In the genomic region with DNA sequence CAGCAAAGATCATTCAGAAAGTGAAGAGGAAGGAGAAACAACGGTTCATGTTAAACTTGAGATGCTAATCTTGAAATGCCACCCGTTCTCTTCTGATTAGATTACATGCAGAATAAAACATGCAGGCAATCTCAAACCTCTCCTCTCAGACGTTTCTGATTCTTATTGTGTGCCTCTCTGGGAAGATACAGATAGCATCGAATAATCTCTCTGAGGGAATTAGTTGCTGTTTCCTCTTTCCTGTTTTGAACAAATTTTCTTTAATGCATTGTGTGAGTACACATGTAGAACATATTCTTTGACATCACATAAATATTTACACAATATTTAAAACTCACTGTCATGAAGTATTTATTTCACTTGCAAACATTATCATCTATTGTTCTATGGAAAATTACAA, we compare ENCODE assay signal across 20 cellular contexts.
A peak's percentile ranks its signal among the peaks of the same experiment; 100 is the strongest.
DNase-seq lines count a peak whose midpoint lies in the region; ATAC-seq, FAIRE-seq and TF ChIP-seq lines count a peak whose summit lies in the region.
"Had no signal": no experiment of that assay in that cellular context is flagged by ENCODE, and none has a peak within 500 bp of the region (broad histone marks: within the 10 kb centered on the region; RNA-seq: fewer than 3 reads in every experiment).

No MANE protein-coding gene starts in this region.

- no peak overlapping the region for H3K9ac ChIP-seq in Karpas-422 (ENCODE audit: low read length)
- H3K9ac ChIP-seq in astrocyte (ENCODE audit: low read length), result no peak overlapping the region

- peaks cover 1% of the 10 kb centered on the region for H3K36me3 Mint-ChIP-seq in astrocyte (ENCODE audit: low read depth, unreplicated experiment)
- H3K36me3 Mint-ChIP-seq: activated naive CD8-positive, alpha-beta T cell treated with anti-CD3 and anti-CD28 coated beads for 36 hours had no signal

- H3K27me3 ChIP-seq in ACC112 (ENCODE audit: insufficient read depth, low read length) (no peaks in the 10 kb centered on the region), Karpas-422 (ENCODE audit: low read length) (no peaks in the 10 kb centered on the region), astrocyte (ENCODE audit: insufficient read depth, low read length) (no peaks in the 10 kb centered on the region), lower lobe of right lung (ENCODE audit: low read depth) (no peaks in the 10 kb centered on the region)
- H3K27me3 ChIP-seq: ascending aorta, heart right ventricle had no signal

- H2AFZ ChIP-seq in ACC112 (ENCODE audit: low read length, unreplicated experiment) (peak overlapping the region; percentile 34), Karpas-422 (ENCODE audit: low read length) (no peak overlapping the region), astrocyte (ENCODE audit: low read depth, low read length) (no peak overlapping the region)

- peak overlapping the region; percentile 71 for H3K27ac ChIP-seq in ACC112 (ENCODE audit: low read depth, low read length)
- H3K27ac ChIP-seq in Karpas-422 (ENCODE audit: low read length), result peak overlapping the region; percentile 18; the same call in 1 of the 2 replicates
- H3K27ac ChIP-seq in astrocyte (ENCODE audit: low read depth, low read length), result no peak overlapping the region
- peak overlapping the region; percentile 65 for H3K27ac ChIP-seq in lower lobe of right lung
- H3K27ac ChIP-seq: ascending aorta had no signal

- H3K9me3 Mint-ChIP-seq in astrocyte (ENCODE audit: unreplicated experiment), result no peaks in the 10 kb centered on the region
- H3K9me3 Mint-ChIP-seq: activated naive CD8-positive, alpha-beta T cell treated with anti-CD3 and anti-CD28 coated beads for 36 hours had no signal

- ATAC-seq in lower lobe of right lung, result no peak
- ATAC-seq in HG02870 (IDR thresholded peaks at IDR 0.05; ENCODE audit: unreplicated experiment), result no peak
- ATAC-seq: GM12878 had no signal

- DNase-seq in Karpas-422 (no peak), astrocyte (ENCODE audit: low read depth) (no peak), lower lobe of right lung (no peak), LoVo (ENCODE audit: low spot score) (no peak), DMS79 treated with DMSO at 0.1 percent for 48 hours (lab: John Stamatoyannopoulos, UW) (no peak), HTR-8/SVneo (ENCODE audit: insufficient read length, low spot score) (no peak)
- DNase-seq: activated CD4-positive, CD25-positive, alpha-beta regulatory T cell; activated naive CD8-positive, alpha-beta T cell treated with anti-CD3 and anti-CD28 coated beads for 36 hours; central memory CD4-positive, alpha-beta T cell; KG1; mesendoderm; MV-4-11; NCI-H187 treated with DMSO at 0.1 percent for 48 hours; T-helper 9 cell; trophoblast cell had no signal

- H3K9me3 ChIP-seq in Karpas-422 (ENCODE audit: low read length) (no peaks in the 10 kb centered on the region), astrocyte (ENCODE audit: insufficient read depth, low read depth, low read length) (no peaks in the 10 kb centered on the region), lower lobe of right lung (no peaks in the 10 kb centered on the region)
- H3K9me3 ChIP-seq: ascending aorta, heart right ventricle had no signal

- peaks cover 10% of the 10 kb centered on the region for H3K4me1 Mint-ChIP-seq in astrocyte (ENCODE audit: low read depth, unreplicated experiment)

- H3K27me3 Mint-ChIP-seq in astrocyte (ENCODE audit: low read depth, unreplicated experiment), result peaks cover 5% of the 10 kb centered on the region
- H3K27me3 Mint-ChIP-seq: activated naive CD8-positive, alpha-beta T cell treated with anti-CD3 and anti-CD28 coated beads for 36 hours had no signal

- no peaks in the 10 kb centered on the region for H3K9me2 ChIP-seq in Karpas-422 (replicated peaks; ENCODE audit: insufficient read depth, low read length)

- H3K4me3 ChIP-seq in ACC112 (ENCODE audit: low read depth, low read length) (peak overlapping the region; percentile 28; the same call in 1 of the 2 replicates), Karpas-422 (ENCODE audit: low read length) (no peak overlapping the region), astrocyte (ENCODE audit: insufficient read depth, low read depth, low read length) (no peak overlapping the region), lower lobe of right lung (no peak overlapping the region)
- H3K4me3 ChIP-seq: ascending aorta, GM12878, heart right ventricle had no signal

- H3K4me2 ChIP-seq in Karpas-422 (ENCODE audit: low read depth, low read length, poor library complexity, severe bottlenecking) (no peak overlapping the region), astrocyte (ENCODE audit: low read length) (peak overlapping the region; percentile 44)

- no peak overlapping the region for H3K4me3 Mint-ChIP-seq in astrocyte (ENCODE audit: unreplicated experiment)
- H3K4me3 Mint-ChIP-seq: activated naive CD8-positive, alpha-beta T cell treated with anti-CD3 and anti-CD28 coated beads for 36 hours had no signal

- TF ChIP-seq CTCF in astrocyte (IDR thresholded peaks at IDR 0.05; ENCODE audit: insufficient read depth, low read depth, low read length), result no peak
- TF ChIP-seq CTCF in lower lobe of right lung (IDR thresholded peaks at IDR 0.05), result no peak

- no peaks in the 10 kb centered on the region for H4K20me1 ChIP-seq in Karpas-422 (ENCODE audit: insufficient read depth, low read depth, low read length)
- H4K20me1 ChIP-seq in astrocyte (ENCODE audit: insufficient read depth, low read length), result no peaks in the 10 kb centered on the region

- intact Hi-C loops in lower lobe of right lung (cut with DNase I), result no loop called here

- peak; percentile 34 for FAIRE-seq in astrocyte (lab: Jason Lieb, UNC)
- FAIRE-seq in HTR-8/SVneo (lab: Jason Lieb, UNC), result no peak
- FAIRE-seq: GM12878 had no signal

- no peak overlapping the region for H3K27ac Mint-ChIP-seq in astrocyte (ENCODE audit: unreplicated experiment)
- H3K27ac Mint-ChIP-seq: activated naive CD8-positive, alpha-beta T cell treated with anti-CD3 and anti-CD28 coated beads for 36 hours had no signal

- H3K36me3 ChIP-seq in ACC112 (ENCODE audit: insufficient read depth, low read length) (no peaks in the 10 kb centered on the region), Karpas-422 (ENCODE audit: insufficient read depth, low read length) (peaks cover 4% of the 10 kb centered on the region; the same call in 1 of the 2 replicates), astrocyte (ENCODE audit: insufficient read depth, low read length) (no peaks in the 10 kb centered on the region), lower lobe of right lung (no peaks in the 10 kb centered on the region)
- H3K36me3 ChIP-seq: ascending aorta, heart right ventricle had no signal

- peaks cover 65% of the 10 kb centered on the region for H3K4me1 ChIP-seq in ACC112 (ENCODE audit: control insufficient read depth, insufficient read depth, low read length, unreplicated experiment)
- peaks cover 27% of the 10 kb centered on the region for H3K4me1 ChIP-seq in Karpas-422 (ENCODE audit: low read length)
- H3K4me1 ChIP-seq in astrocyte (ENCODE audit: insufficient read depth, low read length), result peaks cover 42% of the 10 kb centered on the region
- H3K4me1 ChIP-seq in lower lobe of right lung, result peaks cover 59% of the 10 kb centered on the region

- H3K79me2 ChIP-seq in ACC112 (ENCODE audit: control insufficient read depth, insufficient read depth, low read length, unreplicated experiment), result no peaks in the 10 kb centered on the region
- H3K79me2 ChIP-seq in Karpas-422 (ENCODE audit: low read length), result peaks cover 97% of the 10 kb centered on the region
- H3K79me2 ChIP-seq in astrocyte (ENCODE audit: insufficient read depth, low read length), result no peaks in the 10 kb centered on the region
